8 cellular contexts compared by ENCODE assay signal in the genomic region with DNA sequence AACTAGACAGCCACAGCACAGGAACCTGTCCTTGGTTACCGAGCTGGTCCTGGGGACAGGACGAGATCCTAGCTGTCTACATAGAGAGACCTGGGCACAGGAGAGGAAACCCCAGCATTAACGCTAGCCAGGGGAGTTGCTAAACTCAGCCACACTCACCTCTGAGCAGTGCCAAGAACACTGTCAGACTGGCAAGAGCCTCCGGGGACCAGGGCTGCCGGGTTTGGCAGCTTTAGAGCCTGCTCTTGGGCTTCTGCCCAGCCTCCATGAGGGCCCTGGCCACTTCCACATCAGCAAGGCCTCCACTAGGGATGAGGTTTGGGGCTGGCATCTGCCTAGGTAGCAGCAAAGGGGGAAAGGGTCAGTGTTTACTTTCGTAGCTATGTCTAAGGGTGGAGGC. TPM values are rescaled to one million over a fixed set of nuclear protein-coding genes. Genes with fewer than 3 reads are reported as not detected.
DNase-seq lines count a peak whose midpoint lies in the region; ATAC-seq and TF ChIP-seq lines count a peak whose summit lies in the region.

No MANE protein-coding gene starts in this region.

- H3K27ac Mint-ChIP-seq in activated CD8-positive, alpha-beta memory T cell treated with anti-CD3 and anti-CD28 coated beads, Interleukin-2, amount 10 ng/mL, durations not matched to agents 7 days and 5 days: peak overlapping the region; percentile 98

- TF ChIP-seq CTCF in astrocyte of the spinal cord (IDR thresholded peaks at IDR 0.05; ENCODE audit: low read depth, low read length) (no peak), liver (IDR thresholded peaks at IDR 0.05; ENCODE audit: low read depth, low read length, missing input control) (no peak), mucosa of descending colon (IDR thresholded peaks at IDR 0.05) (no peak)

- H3K27ac ChIP-seq in liver (ENCODE audit: low read depth in 1 of 2, low read length in 2 of 2): peak overlapping the region; percentile 80 to 84
- H3K27ac ChIP-seq in thymus (ENCODE audit: low read depth): peak overlapping the region; percentile 79

- no peaks in the 10 kb centered on the region for H3K27me3 ChIP-seq in liver (ENCODE audit: control insufficient read depth in 4 of 4, insufficient read depth in 4 of 4, low read length in 3 of 4)
- no peaks in the 10 kb centered on the region for H3K27me3 ChIP-seq in thymus (ENCODE audit: control insufficient read depth, insufficient read depth)

- peaks cover 7% of the 10 kb centered on the region for H3K36me3 Mint-ChIP-seq in activated CD8-positive, alpha-beta memory T cell treated with anti-CD3 and anti-CD28 coated beads, Interleukin-2, amount 10 ng/mL, durations not matched to agents 7 days and 5 days

- H3K4me3 Mint-ChIP-seq in activated CD8-positive, alpha-beta memory T cell treated with anti-CD3 and anti-CD28 coated beads, Interleukin-2, amount 10 ng/mL, durations not matched to agents 7 days and 5 days: peak overlapping the region; percentile 86

- intact Hi-C loops in mucosa of descending colon (cut with DNase I, micrococcal nuclease): no loop called here

- no peak for DNase-seq in activated CD8-positive, alpha-beta memory T cell treated with anti-CD3 and anti-CD28 coated beads, Interleukin-2, amount 10 ng/mL, durations not matched to agents 7 days and 5 days
- DNase-seq in activated CD8-positive, alpha-beta memory T cell treated with anti-CD3 and anti-CD28 coated beads, Interleukin-2, amount 50 U/mL, for 4 hours: no peak
- peak; percentile 43 for DNase-seq in astrocyte of the spinal cord (ENCODE audit: low read depth, low spot score)
- no peak for DNase-seq in HuH-7 (ENCODE audit: low spot score)
- DNase-seq in T-helper 9 cell: no peak
- no peak for DNase-seq in mucosa of descending colon

- no peaks in the 10 kb centered on the region for H3K9me3 ChIP-seq in liver (ENCODE audit: control insufficient read depth in 4 of 4, low read length in 3 of 4)
- no peaks in the 10 kb centered on the region for H3K9me3 ChIP-seq in thymus (ENCODE audit: control insufficient read depth)
- H3K9me3 ChIP-seq in mucosa of descending colon: no peaks in the 10 kb centered on the region

- peak overlapping the region; percentile 33 to 52 for H3K9ac ChIP-seq in liver (ENCODE audit: low read depth in 1 of 2, low read length in 2 of 2)

- ATAC-seq in activated CD8-positive, alpha-beta memory T cell treated with anti-CD3 and anti-CD28 coated beads, Interleukin-2, amount 10 ng/mL, durations not matched to agents 7 days and 5 days: no peak
- ATAC-seq in mucosa of descending colon: no peak

- no peaks in the 10 kb centered on the region for H3K27me3 Mint-ChIP-seq in activated CD8-positive, alpha-beta memory T cell treated with anti-CD3 and anti-CD28 coated beads, Interleukin-2, amount 10 ng/mL, durations not matched to agents 7 days and 5 days

- WGBS in liver: 16% methylated on average over 6 of the region's 6 CpGs
- WGBS in thymus: 91% methylated on average over 6 of the region's 6 CpGs

- in situ Hi-C loops in astrocyte of the spinal cord (cut with HindIII; ENCODE audit: low sequenced_read_pairs): no loop called here

- peak; percentile 28 to 50 for TF ChIP-seq RAD21 in liver (IDR thresholded peaks at IDR 0.05)

- H3K4me3 ChIP-seq in astrocyte of the spinal cord (ENCODE audit: low read depth, low read length) (no peak overlapping the region), liver (ENCODE audit: low read depth in 1 of 3, low read length in 3 of 3) (no peak overlapping the region), thymus (ENCODE audit: low read length) (no peak overlapping the region), mucosa of descending colon (no peak overlapping the region)

- H3K36me3 ChIP-seq in liver (ENCODE audit: control insufficient read depth in 4 of 4, insufficient read depth in 3 of 4, low read depth in 1 of 4, low read length in 3 of 4): peaks cover 0 to 5% (median under 1%) of the 10 kb centered on the region in 4 donors
- H3K36me3 ChIP-seq in thymus (ENCODE audit: control insufficient read depth, insufficient read depth): peaks cover 13% of the 10 kb centered on the region
- H3K36me3 ChIP-seq in mucosa of descending colon (ENCODE audit: low read depth): no peaks in the 10 kb centered on the region

- CTCF ChIA-PET in activated CD8-positive, alpha-beta memory T cell treated with anti-CD3 and anti-CD28 coated beads, Interleukin-2, amount 10 ng/mL, durations not matched to agents 7 days and 5 days (lab: Charles Lee): interaction anchor here (0.8 to 15.3 kb wide), 10 partner anchors 8 to 591 kb away, joined by 3 to 243 read pairs (median 10); a partner anchor contains a TSS

- H3K4me1 Mint-ChIP-seq in activated CD8-positive, alpha-beta memory T cell treated with anti-CD3 and anti-CD28 coated beads, Interleukin-2, amount 10 ng/mL, durations not matched to agents 7 days and 5 days: peaks cover 69% of the 10 kb centered on the region

- peaks cover 35 to 86% (median 72%) of the 10 kb centered on the region in 4 donors for H3K4me1 ChIP-seq in liver (ENCODE audit: control insufficient read depth in 4 of 4, insufficient read depth in 4 of 4, low read length in 3 of 4)
- peaks cover 34% of the 10 kb centered on the region for H3K4me1 ChIP-seq in thymus (ENCODE audit: control insufficient read depth, insufficient read depth, low read length)
- peaks cover 64% of the 10 kb centered on the region for H3K4me1 ChIP-seq in mucosa of descending colon (ENCODE audit: low read depth)

- H3K9me3 Mint-ChIP-seq in activated CD8-positive, alpha-beta memory T cell treated with anti-CD3 and anti-CD28 coated beads, Interleukin-2, amount 10 ng/mL, durations not matched to agents 7 days and 5 days (ENCODE audit: low read depth): no peaks in the 10 kb centered on the region

TF ChIP-seq in liver, 16 proteins besides CTCF, POLR2A, EP300 and RAD21 (continues in another document):
- TF ChIP-seq HNF4G (IDR thresholded peaks at IDR 0.05) (no peak), SP1 (IDR thresholded peaks at IDR 0.05) (peak; percentile 67), FOXA1 (IDR thresholded peaks at IDR 0.05) (no peak), GABPA (IDR thresholded peaks at IDR 0.05 in 1 of 2, conservative IDR thresholded peaks at IDR 0.05 in 1 of 2) (no peak), YY1 (IDR thresholded peaks at IDR 0.05) (peak; percentile 90), HNF4A (conservative IDR thresholded peaks at IDR 0.05) (peak; percentile 37 to 73)
- TF ChIP-seq, protein P1, sequence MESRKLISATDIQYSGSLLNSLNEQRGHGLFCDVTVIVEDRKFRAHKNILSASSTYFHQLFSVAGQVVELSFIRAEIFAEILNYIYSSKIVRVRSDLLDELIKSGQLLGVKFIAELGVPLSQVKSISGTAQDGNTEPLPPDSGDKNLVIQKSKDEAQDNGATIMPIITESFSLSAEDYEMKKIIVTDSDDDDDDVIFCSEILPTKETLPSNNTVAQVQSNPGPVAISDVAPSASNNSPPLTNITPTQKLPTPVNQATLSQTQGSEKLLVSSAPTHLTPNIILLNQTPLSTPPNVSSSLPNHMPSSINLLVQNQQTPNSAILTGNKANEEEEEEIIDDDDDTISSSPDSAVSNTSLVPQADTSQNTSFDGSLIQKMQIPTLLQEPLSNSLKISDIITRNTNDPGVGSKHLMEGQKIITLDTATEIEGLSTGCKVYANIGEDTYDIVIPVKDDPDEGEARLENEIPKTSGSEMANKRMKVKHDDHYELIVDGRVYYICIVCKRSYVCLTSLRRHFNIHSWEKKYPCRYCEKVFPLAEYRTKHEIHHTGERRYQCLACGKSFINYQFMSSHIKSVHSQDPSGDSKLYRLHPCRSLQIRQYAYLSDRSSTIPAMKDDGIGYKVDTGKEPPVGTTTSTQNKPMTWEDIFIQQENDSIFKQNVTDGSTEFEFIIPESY (IDR thresholded peaks at IDR 0.05): no peak

RNA-seq across cellular contexts. Expression of a gene that starts 6.7 kb away (rescaled TPM):
- total RNA-seq in activated CD8-positive, alpha-beta memory T cell treated with anti-CD3 and anti-CD28 coated beads, Interleukin-2, amount 10 ng/mL, durations not matched to agents 7 days and 5 days: 10 to 100 TPM; 51.5 to 72.4 TPM
- total RNA-seq in liver (100 to 1,000 TPM; 122 to 133 TPM), mucosa of descending colon (100 to 1,000 TPM; 201 to 464 (median 319) TPM)
- polyA plus RNA-seq in liver (100 to 1,000 TPM in 1 of 2 donors, 10 to 100 TPM in 1; 61.8 to 106 TPM), thymus (56.2 TPM)

RNA-seq across cellular contexts. Expression of a gene that starts 15.3 kb away (rescaled TPM):
- 10 to 100 TPM; 37.6 to 40.7 TPM for total RNA-seq in activated CD8-positive, alpha-beta memory T cell treated with anti-CD3 and anti-CD28 coated beads, Interleukin-2, amount 10 ng/mL, durations not matched to agents 7 days and 5 days
- total RNA-seq in liver (10 to 100 TPM; 28.5 to 68.6 TPM), mucosa of descending colon (100 to 1,000 TPM in 1 of 3 donors, 10 to 100 TPM in 2; 77.1 to 101 (median 92.1) TPM)
- polyA plus RNA-seq in liver (100 to 1,000 TPM; 121 to 161 TPM), thymus (76.1 TPM)

RNA-seq across cellular contexts. Expression of a gene that starts 15.7 kb away (rescaled TPM):
- 10 to 100 TPM; 49.5 to 61.4 TPM for total RNA-seq in activated CD8-positive, alpha-beta memory T cell treated with anti-CD3 and anti-CD28 coated beads, Interleukin-2, amount 10 ng/mL, durations not matched to agents 7 days and 5 days
- total RNA-seq in liver: 100 to 1,000 TPM in 1 of 2 donors, 10 to 100 TPM in 1; 79.9 to 116 TPM
- polyA plus RNA-seq in liver: 10 to 100 TPM; 63.6 to 69.2 TPM
- 67.2 TPM for polyA plus RNA-seq in thymus
- 10 to 100 TPM; 80.2 to 97.0 (median 94.1) TPM for total RNA-seq in mucosa of descending colon

RNA-seq across cellular contexts. Expression of a gene that starts 24.8 kb away (rescaled TPM):
- under 1 TPM; 0.73 to 0.82 TPM for total RNA-seq in activated CD8-positive, alpha-beta memory T cell treated with anti-CD3 and anti-CD28 coated beads, Interleukin-2, amount 10 ng/mL, durations not matched to agents 7 days and 5 days
- total RNA-seq in liver: 1 to 10 TPM in 1 of 2 donors, under 1 TPM in 1; 0.42 to 1.4 TPM
- 1 to 10 TPM; 2.1 to 2.7 TPM for polyA plus RNA-seq in liver
- polyA plus RNA-seq in thymus: 1.0 TPM
- 1 to 10 TPM in 2 of 3 donors, under 1 TPM in 1; 0.64 to 3.7 (median 3.3) TPM for total RNA-seq in mucosa of descending colon
